20 cellular contexts compared by ENCODE assay signal in genomic region chr19:5260381-5260967, GRCh38.
DNase-seq lines count a peak whose midpoint lies in the region; ATAC-seq and TF ChIP-seq lines count a peak whose summit lies in the region.
"Had no signal": no experiment of that assay in that cellular context is flagged by ENCODE, and none has a peak within 500 bp of the region (broad histone marks: within the 10 kb centered on the region; RNA-seq: fewer than 3 reads in every experiment).

No MANE protein-coding gene starts in this region.

- H3K79me2 ChIP-seq in neural progenitor cell (ENCODE audit: low read depth) = no peaks in the 10 kb centered on the region

- ATAC-seq in stimulated activated memory B cell treated with anti-CD40 and anti-IgM and Interleukin-4, amounts not matched to agents 10 μg/mL and 1 μg/mL and 100 μg/mL, for 72 hours = no peak
- ATAC-seq: GM23338, HepG2, Panc1 had no signal

- no peak overlapping the region for H3K9ac ChIP-seq in neural progenitor cell

- H3K27me3 ChIP-seq in breast epithelium (no peaks in the 10 kb centered on the region), esophagus (ENCODE audit: control insufficient read depth in 1 of 2, insufficient read depth in 2 of 2, low read length in 2 of 2) (no peaks in the 10 kb centered on the region), neural progenitor cell (no peaks in the 10 kb centered on the region), vagina (no peaks in the 10 kb centered on the region)
- H3K27me3 ChIP-seq: BLaER1 treated with 17β-estradiol and CSF1 and Interleukin-3, amounts not matched to agents 10 nM and 100 nM had no signal

- no peak for TF ChIP-seq POLR2A in breast epithelium (IDR thresholded peaks at IDR 0.05)
- no peak for TF ChIP-seq POLR2A in vagina (IDR thresholded peaks at IDR 0.05)

- H3K27ac ChIP-seq in breast epithelium (peak overlapping the region; percentile 60 to 75), esophagus (ENCODE audit: low read depth in 2 of 2, low read length in 1 of 2) (peak overlapping the region; percentile 81 to 91), neural progenitor cell (no peak overlapping the region), vagina (peak overlapping the region; percentile 61)
- H3K27ac ChIP-seq: BLaER1 treated with 17β-estradiol and CSF1 and Interleukin-3, amounts not matched to agents 10 nM and 100 nM had no signal

- H3K4me3 ChIP-seq in breast epithelium (no peak overlapping the region), esophagus (ENCODE audit: low read depth in 1 of 2, low read length in 2 of 2) (no peak overlapping the region), neural progenitor cell (no peak overlapping the region), vagina (no peak overlapping the region)
- H3K4me3 ChIP-seq: BLaER1 treated with 17β-estradiol and CSF1 and Interleukin-3, amounts not matched to agents 10 nM and 100 nM; GM23338 had no signal

- TF ChIP-seq CTCF in breast epithelium (IDR thresholded peaks at IDR 0.05) (no peak), MCF 10A (IDR thresholded peaks at IDR 0.05; ENCODE audit: unreplicated experiment) (no peak), neural progenitor cell (IDR thresholded peaks at IDR 0.05) (no peak), vagina (IDR thresholded peaks at IDR 0.05) (no peak)

- WGBS in esophagus, 2 donors = 64 to 73% methylated on average over 20 of the region's 20 CpGs

- H4K20me1 ChIP-seq in neural progenitor cell (ENCODE audit: low read depth) = peaks cover 11% of the 10 kb centered on the region

- DNase-seq in breast epithelium (ENCODE audit: low spot score in 2 of 2) = no peak
- no peak for DNase-seq in MCF 10A (ENCODE audit: unreplicated experiment)
- no peak for DNase-seq in neural progenitor cell (ENCODE audit: low spot score)
- no peak for DNase-seq in vagina (ENCODE audit: extremely low spot score in 2 of 2)
- no peak for DNase-seq in AG20443 (ENCODE audit: low spot score)
- no peak for DNase-seq in NOMO-1 treated with DMSO at 0.1 percent for 48 hours (lab: John Stamatoyannopoulos, UW; ENCODE audit: unreplicated experiment)
- DNase-seq: 8988T, DMS 273 treated with DMSO at 0.1 percent for 48 hours, GDM1, KG1, NCI-H1436 treated with DMSO at 0.1 percent for 48 hours, NCI-H2029 treated with DMSO at 0.1 percent for 48 hours, NCI-H774, SHP77 had no signal

- no peaks in the 10 kb centered on the region for H3F3A ChIP-seq in neural progenitor cell (ENCODE audit: low read depth)

- H3K27me3 Mint-ChIP-seq in MCF 10A (ENCODE audit: insufficient read depth, unreplicated experiment) (no peaks in the 10 kb centered on the region), neural progenitor cell (ENCODE audit: insufficient read depth, low read depth) (peaks cover 5% of the 10 kb centered on the region)
- peaks cover 8% of the 10 kb centered on the region for H3K27me3 Mint-ChIP-seq in stimulated activated memory B cell treated with anti-CD40 and anti-IgM and Interleukin-4, amounts not matched to agents 10 μg/mL and 1 μg/mL and 100 μg/mL, for 72 hours

- no peak overlapping the region for H3K4me3 Mint-ChIP-seq in MCF 10A (ENCODE audit: unreplicated experiment)
- H3K4me3 Mint-ChIP-seq in neural progenitor cell = no peak overlapping the region
- no peak overlapping the region for H3K4me3 Mint-ChIP-seq in stimulated activated memory B cell treated with anti-CD40 and anti-IgM and Interleukin-4, amounts not matched to agents 10 μg/mL and 1 μg/mL and 100 μg/mL, for 72 hours
- H3K4me3 Mint-ChIP-seq: GM23338 had no signal

- peaks cover 5% of the 10 kb centered on the region for H3K36me3 Mint-ChIP-seq in MCF 10A (ENCODE audit: insufficient read depth, unreplicated experiment)
- H3K36me3 Mint-ChIP-seq in neural progenitor cell = peaks cover 54% of the 10 kb centered on the region
- peaks cover 12% of the 10 kb centered on the region for H3K36me3 Mint-ChIP-seq in stimulated activated memory B cell treated with anti-CD40 and anti-IgM and Interleukin-4, amounts not matched to agents 10 μg/mL and 1 μg/mL and 100 μg/mL, for 72 hours

- H3K27ac Mint-ChIP-seq in MCF 10A (ENCODE audit: low read depth, unreplicated experiment) (no peak overlapping the region), neural progenitor cell (peak overlapping the region; percentile 79)
- H3K27ac Mint-ChIP-seq in stimulated activated memory B cell treated with anti-CD40 and anti-IgM and Interleukin-4, amounts not matched to agents 10 μg/mL and 1 μg/mL and 100 μg/mL, for 72 hours = no peak overlapping the region
- H3K27ac Mint-ChIP-seq: GM23338 had no signal

- no peak overlapping the region for H3K4me2 ChIP-seq in neural progenitor cell
- H3K4me2 ChIP-seq: BLaER1 treated with 17β-estradiol and CSF1 and Interleukin-3, amounts not matched to agents 10 nM and 100 nM; GM23338 had no signal

- POLR2A ChIA-PET in MCF 10A (lab: Yijun Ruan, JAX) = no interaction called here

- no TSS peak for BruUV-seq in MCF 10A (replicated peaks; lab: Mats Ljungman, UMichigan)

- H3K36me3 ChIP-seq in breast epithelium (no peaks in the 10 kb centered on the region), esophagus (ENCODE audit: control insufficient read depth in 2 of 2, insufficient read depth in 2 of 2, low read length in 1 of 2) (peaks cover 0 to 30% of the 10 kb centered on the region in 2 donors), neural progenitor cell (peaks cover 5% of the 10 kb centered on the region), vagina (peaks cover 6 to 50% of the 10 kb centered on the region in 2 donors)

- H3K9me3 Mint-ChIP-seq in MCF 10A (ENCODE audit: unreplicated experiment) (peaks cover 7% of the 10 kb centered on the region), neural progenitor cell (peaks cover 13% of the 10 kb centered on the region)
- peaks cover 14% of the 10 kb centered on the region for H3K9me3 Mint-ChIP-seq in stimulated activated memory B cell treated with anti-CD40 and anti-IgM and Interleukin-4, amounts not matched to agents 10 μg/mL and 1 μg/mL and 100 μg/mL, for 72 hours

- H3K4me1 Mint-ChIP-seq in MCF 10A (ENCODE audit: insufficient read depth, unreplicated experiment) = no peaks in the 10 kb centered on the region
- no peaks in the 10 kb centered on the region for H3K4me1 Mint-ChIP-seq in neural progenitor cell
- H3K4me1 Mint-ChIP-seq in stimulated activated memory B cell treated with anti-CD40 and anti-IgM and Interleukin-4, amounts not matched to agents 10 μg/mL and 1 μg/mL and 100 μg/mL, for 72 hours = no peaks in the 10 kb centered on the region
- H3K4me1 Mint-ChIP-seq: GM23338 had no signal

- no peak overlapping the region for H2AFZ ChIP-seq in neural progenitor cell (replicated peaks)
- H2AFZ ChIP-seq: GM23338 had no signal

- CTCF ChIA-PET in MCF 10A (lab: Yijun Ruan, JAX) = no interaction called here

- H3K9me3 ChIP-seq in breast epithelium (peaks cover 6 to 15% of the 10 kb centered on the region in 2 donors), esophagus (ENCODE audit: control insufficient read depth in 2 of 2, insufficient read depth in 1 of 2, low read depth in 1 of 2, low read length in 1 of 2) (peaks cover 0 to 9% of the 10 kb centered on the region in 2 donors), neural progenitor cell (ENCODE audit: low read depth) (no peaks in the 10 kb centered on the region), vagina (peaks cover 2% of the 10 kb centered on the region)

- H3K4me1 ChIP-seq in breast epithelium (no peaks in the 10 kb centered on the region), esophagus (ENCODE audit: control insufficient read depth in 2 of 2, insufficient read depth in 2 of 2, low read length in 1 of 2) (peaks cover 2 to 9% of the 10 kb centered on the region in 2 donors), neural progenitor cell (no peaks in the 10 kb centered on the region), vagina (peaks cover 8% of the 10 kb centered on the region)
- H3K4me1 ChIP-seq: BLaER1 treated with 17β-estradiol and CSF1 and Interleukin-3, amounts not matched to agents 10 nM and 100 nM had no signal

- intact Hi-C loops in breast epithelium (cut with DNase I; ENCODE audit: low total_unique reads) = no loop called here
- intact Hi-C loops in MCF 10A (cut with micrococcal nuclease) = no loop called here
- intact Hi-C loops in vagina (cut with DNase I) = no loop called here
